Comparison of ENCODE assay signal across 8 cellular contexts in genomic region chr19:21396893-21397572, GRCh38. TPM values are rescaled to one million over a fixed set of nuclear protein-coding genes. Genes with fewer than 3 reads are reported as not detected.
DNase-seq lines count a peak whose midpoint lies in the region; ATAC-seq and TF ChIP-seq lines count a peak whose summit lies in the region.

TSS of gene ZNF493 (plus strand) at chr19:21397133. CDS start at chr19:21397238, 105 bp downstream.

- H2AFZ ChIP-seq in OCI-LY1 (ENCODE audit: low read length) = peak within 1 kb of the TSS; percentile 27

- no peaks in the 10 kb centered on the region for H3K27me3 ChIP-seq in OCI-LY1 (ENCODE audit: insufficient read depth, low read length)

- ATAC-seq in GM21360 (IDR thresholded peaks at IDR 0.05; ENCODE audit: unreplicated experiment) = peak; percentile 100

- peaks cover 10% of the 10 kb centered on the region for H3K4me1 ChIP-seq in OCI-LY1 (ENCODE audit: insufficient read depth, low read length, severe bottlenecking)

- TF ChIP-seq CTCF in OCI-LY1 (IDR thresholded peaks at IDR 0.05; ENCODE audit: low read length) = no peak

- peaks cover 11% of the 10 kb centered on the region for H3K9me3 ChIP-seq in OCI-LY1 (ENCODE audit: low read length)

- H3K27ac ChIP-seq in OCI-LY1 (ENCODE audit: low read depth, low read length, poor library complexity, severe bottlenecking) = peak within 1 kb of the TSS; percentile 1

- no peaks in the 10 kb centered on the region for H4K20me1 ChIP-seq in OCI-LY1 (ENCODE audit: insufficient read depth, low read length)

- H3K4me3 ChIP-seq in OCI-LY1 (ENCODE audit: low read depth, low read length, poor library complexity, severe bottlenecking) = peak within 1 kb of the TSS; percentile 69

- peak within 1 kb of the TSS; percentile 68 for H3K4me2 ChIP-seq in OCI-LY1 (ENCODE audit: low read length)

- H3F3A ChIP-seq in OCI-LY1 (ENCODE audit: insufficient read depth, low read length) = no peaks in the 10 kb centered on the region

- DNase-seq in COR-L47 (lab: John Stamatoyannopoulos, UW) (peak; percentile 92), HT-29 (ENCODE audit: low spot score) (peak; percentile 69), activated T-cell treated with anti-CD3 and anti-CD28 coated beads for 1 hour (ENCODE audit: low read depth) (peak; percentile 84), epidermal melanocyte (ENCODE audit: insufficient read length, low spot score) (peak; percentile 53), midbrain (lab: John Stamatoyannopoulos, UW) (peak; percentile 97)
- DNase-seq in stimulated activated CD8-positive, alpha-beta memory T cell treated with anti-CD3 and anti-CD28 coated beads, Interleukin-15, amount 100 ng/mL, for 48 hours (ENCODE audit: low read depth in 2 of 2) = peak; percentile 81 to 84

- peaks cover 12% of the 10 kb centered on the region for H3K79me2 ChIP-seq in OCI-LY1 (ENCODE audit: insufficient read depth, low read length)

- H3K9ac ChIP-seq in OCI-LY1 (ENCODE audit: low read length) = peak within 1 kb of the TSS; percentile 66

- peaks cover 32% of the 10 kb centered on the region for H3K36me3 ChIP-seq in OCI-LY1 (ENCODE audit: insufficient read depth, low read length)

- H3K9me2 ChIP-seq in OCI-LY1 (ENCODE audit: low read depth, low read length) = no peaks in the 10 kb centered on the region

RNA-seq across cellular contexts. Expression of gene ZNF493, which starts in this region (rescaled TPM):
- 1.9 and 2.5 TPM in 2 replicates for total RNA-seq in HT-29 (2014; rRNA removed; shearing (Covaris generic))

Comparison
In these comparisons a context has a peak if more than half of its experiments do, and no peak if none do; other contexts are left out.
1. Peak in every context shown above with its lines: DNase-seq, ATAC-seq, H3K4me3 ChIP-seq and H3K27ac ChIP-seq.